In the genomic region with DNA sequence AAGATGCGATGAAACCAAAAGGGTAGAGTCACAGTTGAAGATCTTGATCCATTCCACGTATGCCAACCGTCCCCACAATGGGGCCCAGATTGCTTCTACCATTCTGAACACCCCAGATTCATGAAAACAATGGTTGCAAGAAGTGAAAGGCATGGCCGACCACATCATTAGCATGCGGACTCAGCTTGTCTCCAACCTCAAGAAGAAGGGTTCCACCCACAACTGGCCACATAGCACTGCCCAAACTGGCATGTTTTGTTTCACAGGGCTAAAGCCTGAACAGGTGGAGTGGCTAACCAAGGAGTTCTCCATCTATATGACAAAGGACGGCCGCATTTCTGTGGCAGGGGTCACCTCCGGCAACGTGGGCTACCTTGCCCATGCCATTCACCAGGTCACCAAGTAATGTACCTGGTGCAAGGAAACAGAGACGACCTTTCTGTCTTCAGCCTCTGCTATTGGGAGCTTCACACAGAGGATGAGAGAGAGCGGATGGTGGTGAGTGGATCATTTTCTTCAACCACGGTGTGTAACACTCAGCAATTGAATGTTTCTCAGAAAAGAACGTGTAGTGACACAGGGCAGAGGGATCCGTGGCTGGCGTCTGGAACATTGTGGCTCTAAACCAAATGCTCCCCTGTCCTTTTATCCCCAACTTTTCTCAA, we compare ENCODE assay signal across 24 cellular contexts. TPM values are rescaled to one million over a fixed set of nuclear protein-coding genes. Genes with fewer than 3 reads are reported as not detected.
DNase-seq lines count a peak whose midpoint lies in the region; ATAC-seq and TF ChIP-seq lines count a peak whose summit lies in the region.
"Had no signal": no experiment of that assay in that cellular context is flagged by ENCODE, and none has a peak within 500 bp of the region (broad histone marks: within the 10 kb centered on the region; RNA-seq: fewer than 3 reads in every experiment).

No MANE protein-coding gene starts in this region.

- CTCF ChIA-PET in CD4-positive, alpha-beta memory T cell (lab: Charles Lee; ENCODE audit: partially characterized antibody): no interaction called here
- CTCF ChIA-PET in activated B cell treated with CpG ODN at 0.5 μM for 24 hours (lab: Charles Lee): interaction anchor here (0.7 kb wide), 1 partner anchor 108 kb away, joined by 3 read pairs; no protein-coding TSS in a partner anchor

- peaks cover 53% of the 10 kb centered on the region for H3K4me1 Mint-ChIP-seq in T-helper 1 cell treated with Interleukin-12 subunit alpha and Interleukin-12 subunit beta and Interleukin-4 antibody, amounts not matched to agents 30 μg/mL and 1 μg/mL, for 36 hours (ENCODE audit: low read depth)
- peaks cover 44 to 63% (median 53%) of the 10 kb centered on the region in 4 donors for H3K4me1 Mint-ChIP-seq in CD4-positive, alpha-beta memory T cell
- peaks cover 72% of the 10 kb centered on the region for H3K4me1 Mint-ChIP-seq in activated B cell treated with CpG ODN at 0.5 μM for 24 hours
- peaks cover 62 to 86% of the 10 kb centered on the region in 2 donors for H3K4me1 Mint-ChIP-seq in immature natural killer cell
- H3K4me1 Mint-ChIP-seq in T-helper 17 cell: peaks cover 24% of the 10 kb centered on the region

- no peak for DNase-seq in T-helper 1 cell
- DNase-seq in CD4-positive, alpha-beta memory T cell: no peak
- no peak for DNase-seq in activated B cell treated with CpG ODN at 0.5 μM for 24 hours
- DNase-seq in immature natural killer cell: peak; percentile 54 to 65 (median 65)
- no peak for DNase-seq in dedifferentiated amniotic fluid mesenchymal stem cell (ENCODE audit: extremely low spot score)
- DNase-seq in T-helper 17 cell: no peak
- DNase-seq: 8988T; activated CD4-positive, alpha-beta T cell treated with anti-CD3 and anti-CD28 coated beads, Interleukin-2, amount 50 U/mL, for 1 hour; AML-193; anterior cingulate cortex; caudate nucleus; foreskin fibroblast; left ventricle myocardium superior; MM.1S; NCI-H1436 treated with DMSO at 0.1 percent for 48 hours; NCI-H526; spleen; stimulated activated CD4-positive, alpha-beta T cell treated with anti-CD3 and anti-CD28 coated beads, Interleukin-4, amount 100 ng/mL, for 24 hours had no signal

- no peaks in the 10 kb centered on the region for H3K27me3 Mint-ChIP-seq in T-helper 1 cell treated with Interleukin-12 subunit alpha and Interleukin-12 subunit beta and Interleukin-4 antibody, amounts not matched to agents 30 μg/mL and 1 μg/mL, for 36 hours (ENCODE audit: low read depth)
- H3K27me3 Mint-ChIP-seq in CD4-positive, alpha-beta memory T cell: no peaks in the 10 kb centered on the region
- H3K27me3 Mint-ChIP-seq in activated B cell treated with CpG ODN at 0.5 μM for 24 hours (no peaks in the 10 kb centered on the region), immature natural killer cell (ENCODE audit: low read depth in 3 of 3) (peaks cover 3 to 13% (median 12%) of the 10 kb centered on the region in 3 donors), T-helper 17 cell (no peaks in the 10 kb centered on the region)

- H3K36me3 Mint-ChIP-seq in T-helper 1 cell treated with Interleukin-12 subunit alpha and Interleukin-12 subunit beta and Interleukin-4 antibody, amounts not matched to agents 30 μg/mL and 1 μg/mL, for 36 hours (ENCODE audit: low read depth): peaks cover 21% of the 10 kb centered on the region
- H3K36me3 Mint-ChIP-seq in CD4-positive, alpha-beta memory T cell: peaks cover 3 to 11% of the 10 kb centered on the region in 2 donors
- H3K36me3 Mint-ChIP-seq in activated B cell treated with CpG ODN at 0.5 μM for 24 hours (ENCODE audit: low read depth) (peaks cover 6% of the 10 kb centered on the region), immature natural killer cell (peaks cover 5 to 26% (median 5%) of the 10 kb centered on the region in 3 donors), T-helper 17 cell (ENCODE audit: low read depth) (no peaks in the 10 kb centered on the region)

- no peak for ATAC-seq in activated B cell treated with CpG ODN at 0.5 μM for 24 hours (ENCODE audit: low read depth)
- ATAC-seq in HG03097 (IDR thresholded peaks at IDR 0.05; ENCODE audit: low FRiP score, unreplicated experiment): no peak
- ATAC-seq in T-helper 17 cell: no peak
- ATAC-seq: HCT116, left ventricle myocardium superior had no signal

- H3K27me3 ChIP-seq in CD4-positive, alpha-beta memory T cell (ENCODE audit: insufficient read depth, low read length): no peaks in the 10 kb centered on the region
- H3K27me3 ChIP-seq: neutrophil, spleen had no signal

- peaks cover 0 to 3% of the 10 kb centered on the region in 2 donors for H3K9me3 ChIP-seq in CD4-positive, alpha-beta memory T cell (ENCODE audit: control insufficient read depth in 1 of 2, low read length in 2 of 2)
- H3K9me3 ChIP-seq in T-helper 17 cell (ENCODE audit: control insufficient read depth, low read length, poor library complexity, severe bottlenecking): no peaks in the 10 kb centered on the region
- H3K9me3 ChIP-seq: neutrophil had no signal

- TF ChIP-seq CTCF in activated B cell treated with CpG ODN at 0.5 μM for 24 hours (IDR thresholded peaks at IDR 0.05): no peak

- H3K4me3 ChIP-seq in CD4-positive, alpha-beta memory T cell (ENCODE audit: low read length in 2 of 2): no peak overlapping the region

- no peaks in the 10 kb centered on the region for H3K36me3 ChIP-seq in CD4-positive, alpha-beta memory T cell (ENCODE audit: insufficient read depth, low read length)
- H3K36me3 ChIP-seq: neutrophil, spleen had no signal

- peaks cover 22% of the 10 kb centered on the region for H3K9me3 Mint-ChIP-seq in T-helper 1 cell treated with Interleukin-12 subunit alpha and Interleukin-12 subunit beta and Interleukin-4 antibody, amounts not matched to agents 30 μg/mL and 1 μg/mL, for 36 hours
- H3K9me3 Mint-ChIP-seq in CD4-positive, alpha-beta memory T cell: peaks cover 3 to 18% (median 7%) of the 10 kb centered on the region in 8 donors
- peaks cover 3% of the 10 kb centered on the region for H3K9me3 Mint-ChIP-seq in activated B cell treated with CpG ODN at 0.5 μM for 24 hours
- peaks cover 0 to 4% (median under 1%) of the 10 kb centered on the region in 6 donors for H3K9me3 Mint-ChIP-seq in immature natural killer cell

- POLR2A ChIA-PET in CD4-positive, alpha-beta memory T cell (lab: Charles Lee; ENCODE audit: partially characterized antibody): interaction anchor here (0.8 to 1.3 kb wide), 5 partner anchors 10 to 59 kb away, joined by 3 read pairs; no protein-coding TSS in a partner anchor
- POLR2A ChIA-PET in activated B cell treated with CpG ODN at 0.5 μM for 24 hours (lab: Charles Lee): interaction anchor here (1.0 kb wide), 1 partner anchor 26 kb away, joined by 5 read pairs; a partner anchor contains a TSS

- peak overlapping the region; percentile 30 for H3K4me3 Mint-ChIP-seq in T-helper 1 cell treated with Interleukin-12 subunit alpha and Interleukin-12 subunit beta and Interleukin-4 antibody, amounts not matched to agents 30 μg/mL and 1 μg/mL, for 36 hours
- peak overlapping the region in 2 of 8 donors; percentile 46 to 55 for H3K4me3 Mint-ChIP-seq in CD4-positive, alpha-beta memory T cell
- H3K4me3 Mint-ChIP-seq in activated B cell treated with CpG ODN at 0.5 μM for 24 hours (peak overlapping the region; percentile 70), immature natural killer cell (peak overlapping the region; percentile 89 to 97 (median 94)), T-helper 17 cell (no peak overlapping the region)

- peaks cover 57% of the 10 kb centered on the region for H3K4me1 ChIP-seq in CD4-positive, alpha-beta memory T cell (ENCODE audit: insufficient read depth, low read length)

- peak overlapping the region; percentile 82 for H3K27ac Mint-ChIP-seq in T-helper 1 cell treated with Interleukin-12 subunit alpha and Interleukin-12 subunit beta and Interleukin-4 antibody, amounts not matched to agents 30 μg/mL and 1 μg/mL, for 36 hours
- H3K27ac Mint-ChIP-seq in CD4-positive, alpha-beta memory T cell: peak overlapping the region in 4 of 7 donors; percentile 16 to 64 (median 44)
- peak overlapping the region; percentile 46 for H3K27ac Mint-ChIP-seq in activated B cell treated with CpG ODN at 0.5 μM for 24 hours
- H3K27ac Mint-ChIP-seq in immature natural killer cell: peak overlapping the region; percentile 92 to 97 (median 94)
- H3K27ac Mint-ChIP-seq in T-helper 17 cell: no peak overlapping the region

- no peak overlapping the region for H3K27ac ChIP-seq in CD4-positive, alpha-beta memory T cell (ENCODE audit: low read depth, low read length)
- H3K27ac ChIP-seq: neutrophil had no signal

- intact Hi-C loops in CD4-positive, alpha-beta memory T cell (cut with micrococcal nuclease): no loop called here
- intact Hi-C loops in activated B cell treated with CpG ODN at 0.5 μM for 24 hours (cut with micrococcal nuclease): no loop called here

RNA-seq across cellular contexts. Expression of a gene that starts 26.8 kb away (rescaled TPM):
- 100 to 1,000 TPM; 294 to 297 TPM for total RNA-seq in CD4-positive, alpha-beta memory T cell
- 100 to 1,000 TPM; 241 to 288 TPM for polyA plus RNA-seq in CD4-positive, alpha-beta memory T cell
- total RNA-seq in activated B cell treated with CpG ODN at 0.5 μM for 24 hours (437 and 492 TPM in 2 replicates), T-helper 17 cell (100 to 1,000 TPM; 151 to 173 TPM)
- polyA plus RNA-seq in immature natural killer cell: 10 to 100 TPM; 37.7 to 57.3 (median 38.7) TPM

RNA-seq across cellular contexts. Expression of a gene that starts 35.0 kb away (rescaled TPM):
- 10 to 100 TPM; 62.2 to 63.2 TPM for total RNA-seq in CD4-positive, alpha-beta memory T cell
- 100 to 1,000 TPM; 133 to 196 TPM for polyA plus RNA-seq in CD4-positive, alpha-beta memory T cell
- total RNA-seq in activated B cell treated with CpG ODN at 0.5 μM for 24 hours: 0.20 TPM in 1 of 2 replicates, not detected in the other
- 100 to 1,000 TPM; 303 to 351 (median 347) TPM for polyA plus RNA-seq in immature natural killer cell
- 100 to 1,000 TPM; 182 to 229 TPM for total RNA-seq in T-helper 17 cell
- total RNA-seq: Daoy, epithelial cell of proximal tubule had no signal

Comparison
In these comparisons a context has a peak if more than half of its experiments do, and no peak if none do; other contexts are left out.
1. DNase-seq: peak in immature natural killer cell (3 of 3); none in T-helper 1 cell (0 of 5), CD4-positive, alpha-beta memory T cell (0 of 5), activated B cell treated with CpG ODN at 0.5 μM for 24 hours (single experiment), dedifferentiated amniotic fluid mesenchymal stem cell (single experiment) and T-helper 17 cell (0 of 3).
2. RNA of a gene that starts 35.0 kb away (total RNA-seq): 182 to 229 TPM in T-helper 17 cell and 62.2 to 63.2 TPM in CD4-positive, alpha-beta memory T cell; 0.20 TPM in activated B cell treated with CpG ODN at 0.5 μM for 24 hours; every median in the first group is over 10 times any median in the second.